1 cellular context compared by ENCODE assay signal in the genomic region with DNA sequence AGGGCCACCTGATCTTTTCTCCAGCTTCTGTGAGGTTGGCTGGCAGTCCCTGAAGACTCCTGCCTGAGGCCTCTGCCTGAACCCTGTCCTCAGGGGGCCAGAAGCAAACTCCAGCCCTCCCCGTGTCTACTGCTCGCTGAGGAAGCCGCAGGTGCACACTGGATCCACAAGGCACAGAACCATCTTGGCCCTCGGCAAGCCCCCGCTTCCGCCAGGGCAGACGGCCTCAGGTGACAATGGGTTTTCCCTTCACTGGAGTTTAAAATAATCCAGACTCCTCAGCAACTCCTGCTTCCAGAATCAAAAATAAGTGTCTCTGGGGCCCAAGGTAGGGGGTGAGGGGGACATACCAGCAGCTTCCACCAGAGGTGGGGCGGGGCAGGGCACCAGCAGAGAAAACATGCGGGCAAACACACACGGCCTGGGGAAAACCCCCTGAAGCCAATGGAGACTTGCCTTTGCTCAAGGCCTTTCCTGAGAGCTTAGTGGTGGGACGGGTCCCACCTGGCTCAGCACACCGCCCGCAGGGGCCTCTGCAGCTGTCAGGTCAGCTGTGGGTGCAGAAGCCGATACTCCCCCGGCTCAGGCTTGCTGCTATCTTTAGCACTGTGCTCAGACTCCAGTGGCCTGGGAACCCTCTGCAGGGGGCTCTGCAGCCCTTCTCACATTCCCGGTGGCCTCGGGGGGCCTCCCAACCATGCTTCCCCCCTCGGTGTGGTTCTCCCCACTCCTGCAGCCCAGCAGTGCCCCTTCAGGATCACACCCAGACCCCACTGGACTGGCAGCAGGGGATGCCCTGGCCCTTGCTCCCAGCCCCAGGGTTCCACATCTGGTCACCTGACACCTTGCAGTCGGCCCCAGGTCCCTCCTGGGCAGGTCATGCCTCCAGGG.
TF ChIP-seq lines count a peak whose summit lies in the region.

No MANE protein-coding gene starts in this region.

TF ChIP-seq in IMR-90, 13 proteins besides CTCF, POLR2A, EP300 and RAD21:
- no peak for TF ChIP-seq FOS (IDR thresholded peaks at IDR 0.05; ENCODE audit: low read depth, low read length)
- no peak for TF ChIP-seq CEBPB (IDR thresholded peaks at IDR 0.05; ENCODE audit: low read depth, low read length)
- TF ChIP-seq MAZ (IDR thresholded peaks at IDR 0.05; ENCODE audit: borderline replicate concordance, low read depth, low read length), result no peak
- TF ChIP-seq, protein P1, sequence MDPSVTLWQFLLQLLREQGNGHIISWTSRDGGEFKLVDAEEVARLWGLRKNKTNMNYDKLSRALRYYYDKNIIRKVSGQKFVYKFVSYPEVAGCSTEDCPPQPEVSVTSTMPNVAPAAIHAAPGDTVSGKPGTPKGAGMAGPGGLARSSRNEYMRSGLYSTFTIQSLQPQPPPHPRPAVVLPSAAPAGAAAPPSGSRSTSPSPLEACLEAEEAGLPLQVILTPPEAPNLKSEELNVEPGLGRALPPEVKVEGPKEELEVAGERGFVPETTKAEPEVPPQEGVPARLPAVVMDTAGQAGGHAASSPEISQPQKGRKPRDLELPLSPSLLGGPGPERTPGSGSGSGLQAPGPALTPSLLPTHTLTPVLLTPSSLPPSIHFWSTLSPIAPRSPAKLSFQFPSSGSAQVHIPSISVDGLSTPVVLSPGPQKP (IDR thresholded peaks at IDR 0.05; ENCODE audit: borderline replicate concordance, low read depth, low read length), result no peak
- TF ChIP-seq NFE2L2 (IDR thresholded peaks at IDR 0.05; ENCODE audit: low read depth, low read length), result no peak
- TF ChIP-seq RFX5 (IDR thresholded peaks at IDR 0.05; ENCODE audit: low read depth, low read length), result no peak
- TF ChIP-seq MAFK (IDR thresholded peaks at IDR 0.05; ENCODE audit: low read depth, low read length), result no peak
- TF ChIP-seq BHLHE40 (IDR thresholded peaks at IDR 0.05; ENCODE audit: low read depth, low read length), result no peak
- TF ChIP-seq MXI1 (IDR thresholded peaks at IDR 0.05; ENCODE audit: borderline replicate concordance, low read depth, low read length), result no peak
- TF ChIP-seq SMC3 (IDR thresholded peaks at IDR 0.05; ENCODE audit: low read depth, low read length), result no peak
- TF ChIP-seq, protein P2, sequence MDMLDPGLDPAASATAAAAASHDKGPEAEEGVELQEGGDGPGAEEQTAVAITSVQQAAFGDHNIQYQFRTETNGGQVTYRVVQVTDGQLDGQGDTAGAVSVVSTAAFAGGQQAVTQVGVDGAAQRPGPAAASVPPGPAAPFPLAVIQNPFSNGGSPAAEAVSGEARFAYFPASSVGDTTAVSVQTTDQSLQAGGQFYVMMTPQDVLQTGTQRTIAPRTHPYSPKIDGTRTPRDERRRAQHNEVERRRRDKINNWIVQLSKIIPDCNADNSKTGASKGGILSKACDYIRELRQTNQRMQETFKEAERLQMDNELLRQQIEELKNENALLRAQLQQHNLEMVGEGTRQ (IDR thresholded peaks at IDR 0.05; ENCODE audit: low read depth, low read length), result no peak
- TF ChIP-seq RCOR1 (IDR thresholded peaks at IDR 0.05; ENCODE audit: insufficient replicate concordance, low read length), result no peak
